ENCODE assay signal across 8 cellular contexts in genomic region chr10:118046491-118047362, GRCh38. TPM values are rescaled to one million over a fixed set of nuclear protein-coding genes. Genes with fewer than 3 reads are reported as not detected.
DNase-seq lines count a peak whose midpoint lies in the region; ATAC-seq lines count a peak whose summit lies in the region.

TSS of gene RAB11FIP2 (minus strand) at chr10:118046941. CDS start at chr10:118046163, 778 bp downstream.

- peak; percentile 96 for ATAC-seq in GM19023 (IDR thresholded peaks at IDR 0.05; ENCODE audit: unreplicated experiment)
- peak; percentile 97 for ATAC-seq in HG03196 (IDR thresholded peaks at IDR 0.05; ENCODE audit: unreplicated experiment)

- DNase-seq in AML-193 (lab: John Stamatoyannopoulos, UW), result peak; percentile 62 to 71
- peak; percentile 88 for DNase-seq in NCI-H345 (lab: John Stamatoyannopoulos, UW)
- peak; percentile 92 for DNase-seq in activated CD4-positive, alpha-beta T cell treated with anti-CD3 and anti-CD28 coated beads for 1 hour
- DNase-seq in cerebellum (ENCODE audit: low spot score), result peak; percentile 94
- peak; percentile 94 for DNase-seq in kidney tubule cell (ENCODE audit: low spot score)
- DNase-seq in stimulated activated CD4-positive, alpha-beta T cell treated with anti-CD3 and anti-CD28 coated beads, Interleukin-1b, Interleukin-23, amount 100 ng/mL, for 1 hour (ENCODE audit: low read depth in 2 of 2), result peak; percentile 81 to 95

RNA-seq across cellular contexts. Expression of gene RAB11FIP2, which starts in this region (rescaled TPM):
- 40.0 TPM for total RNA-seq in cerebellum

Comparison
In these comparisons a context has a peak if more than half of its experiments do, and no peak if none do; other contexts are left out.
1. Peak in every context shown above with its lines: DNase-seq and ATAC-seq.